In the genomic region with DNA sequence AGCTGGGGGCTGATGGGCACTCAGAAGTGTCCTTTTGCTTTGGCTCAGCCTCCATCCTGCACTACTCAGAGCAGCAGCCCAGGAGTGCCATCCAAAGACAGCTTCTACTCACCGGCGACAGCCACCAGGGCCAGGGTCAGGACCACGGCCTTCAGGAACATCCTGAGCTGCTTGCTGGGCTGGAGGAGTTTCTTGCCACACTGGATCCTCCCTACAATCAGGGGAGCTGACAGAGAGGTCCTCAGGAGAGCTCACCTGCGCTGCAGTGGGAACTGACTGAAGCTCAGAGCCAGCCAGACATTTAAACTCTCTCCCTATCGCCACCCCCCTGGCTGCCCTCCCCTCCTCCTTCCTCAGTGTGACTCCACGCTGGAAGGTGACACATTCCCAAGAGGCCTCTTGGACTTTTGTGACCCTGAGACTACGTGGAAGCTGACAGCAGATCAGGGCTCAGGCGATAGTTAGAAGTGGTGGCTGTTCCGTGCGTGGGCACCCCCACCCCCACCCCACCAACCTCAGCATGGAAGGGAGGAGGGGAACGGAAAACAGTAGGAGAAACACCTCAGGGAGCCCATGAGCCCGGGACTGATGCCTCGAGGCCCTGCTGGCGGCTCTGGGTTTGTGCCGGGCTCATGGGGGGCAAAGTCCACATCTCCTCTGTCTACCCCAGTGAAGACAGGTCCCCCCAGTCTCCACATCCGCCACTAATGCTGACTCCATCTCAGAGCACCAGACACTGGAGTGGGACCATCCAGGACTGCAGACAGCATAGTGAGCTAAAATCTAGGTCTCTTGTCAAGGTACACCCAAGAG, we compare ENCODE assay signal across 27 cellular contexts. TPM values are rescaled to one million over a fixed set of nuclear protein-coding genes. Genes with fewer than 3 reads are reported as not detected.
DNase-seq lines count a peak whose midpoint lies in the region; ATAC-seq and TF ChIP-seq lines count a peak whose summit lies in the region.
"Had no signal": no experiment of that assay in that cellular context is flagged by ENCODE, and none has a peak within 500 bp of the region (broad histone marks: within the 10 kb centered on the region; RNA-seq: fewer than 3 reads in every experiment).

A gene (minus strand): TSS at position 274 of the 813 bp plus-strand sequence. CDS start 113 bp downstream, at position 161.

- TF ChIP-seq RAD21 in liver (IDR thresholded peaks at IDR 0.05) = no peak

- no peaks in the 10 kb centered on the region for H3K36me3 Mint-ChIP-seq in effector memory CD8-positive, alpha-beta T cell (ENCODE audit: insufficient read depth)
- no peaks in the 10 kb centered on the region for H3K36me3 Mint-ChIP-seq in T-helper 2 cell treated with Interferon-gamma antibody and Interleukin-4, amounts not matched to agents 5 μg/mL and 100 μg/mL, for 36 hours (ENCODE audit: low read depth)

- 70% methylated on average over 16 of the region's 16 CpGs for WGBS in heart right ventricle, 2 donors
- 79% methylated on average over 16 of the region's 16 CpGs for WGBS in liver
- WGBS in aorta, 2 donors = 82 to 84% methylated on average over 16 of the region's 16 CpGs

- no peaks in the 10 kb centered on the region for H3K27me3 ChIP-seq in cardiac muscle cell
- no peaks in the 10 kb centered on the region for H3K27me3 ChIP-seq in heart right ventricle
- no peaks in the 10 kb centered on the region for H3K27me3 ChIP-seq in liver (ENCODE audit: control insufficient read depth in 4 of 4, insufficient read depth in 4 of 4, low read length in 3 of 4)
- H3K27me3 ChIP-seq in skeletal muscle tissue (ENCODE audit: control insufficient read depth in 3 of 3, insufficient read depth in 3 of 3, low read length in 3 of 3) = no peaks in the 10 kb centered on the region
- no peaks in the 10 kb centered on the region for H3K27me3 ChIP-seq in aorta (ENCODE audit: control insufficient read depth in 1 of 2, insufficient read depth in 2 of 2, low read length in 1 of 2)
- H3K27me3 ChIP-seq: BLaER1 had no signal

- H3K27me3 Mint-ChIP-seq in effector memory CD8-positive, alpha-beta T cell = no peaks in the 10 kb centered on the region
- H3K27me3 Mint-ChIP-seq in T-helper 2 cell treated with Interferon-gamma antibody and Interleukin-4, amounts not matched to agents 5 μg/mL and 100 μg/mL, for 36 hours (ENCODE audit: low read depth) = no peaks in the 10 kb centered on the region
- H3K27me3 Mint-ChIP-seq: CD4-positive, alpha-beta T cell had no signal

- no peaks in the 10 kb centered on the region for H3K36me3 ChIP-seq in cardiac muscle cell
- no peaks in the 10 kb centered on the region for H3K36me3 ChIP-seq in heart right ventricle
- H3K36me3 ChIP-seq in liver (ENCODE audit: control insufficient read depth in 4 of 4, insufficient read depth in 3 of 4, low read depth in 1 of 4, low read length in 3 of 4) = no peaks in the 10 kb centered on the region
- H3K36me3 ChIP-seq in skeletal muscle tissue (ENCODE audit: control insufficient read depth in 3 of 3, insufficient read depth in 3 of 3, low read length in 3 of 3) = no peaks in the 10 kb centered on the region
- no peaks in the 10 kb centered on the region for H3K36me3 ChIP-seq in aorta (ENCODE audit: control insufficient read depth in 1 of 2, insufficient read depth in 2 of 2, low read length in 1 of 2)
- H3K36me3 ChIP-seq: BLaER1, HAP-1 had no signal

- no peaks in the 10 kb centered on the region for H3K9me3 ChIP-seq in cardiac muscle cell (ENCODE audit: low read depth)
- no peaks in the 10 kb centered on the region for H3K9me3 ChIP-seq in heart right ventricle
- no peaks in the 10 kb centered on the region for H3K9me3 ChIP-seq in liver (ENCODE audit: control insufficient read depth in 4 of 4, low read length in 3 of 4)
- H3K9me3 ChIP-seq in skeletal muscle tissue (ENCODE audit: control insufficient read depth in 3 of 3, low read length in 3 of 3) = no peaks in the 10 kb centered on the region
- no peaks in the 10 kb centered on the region for H3K9me3 ChIP-seq in aorta (ENCODE audit: control insufficient read depth, low read length)
- H3K9me3 ChIP-seq: BLaER1, HAP-1 had no signal

- H3K27ac ChIP-seq in cardiac muscle cell (peak within 1 kb of the TSS; percentile 10), heart right ventricle (no peak within 1 kb of the TSS), liver (ENCODE audit: low read depth in 1 of 2, low read length in 2 of 2) (no peak within 1 kb of the TSS), skeletal muscle tissue (ENCODE audit: low read depth, low read length) (peak within 1 kb of the TSS; percentile 52), aorta (ENCODE audit: low read depth in 1 of 2, low read length in 2 of 2) (no peak within 1 kb of the TSS)
- H3K27ac ChIP-seq: 22Rv1, BLaER1, HL-60 had no signal

- H3K4me3 ChIP-seq in cardiac muscle cell (no peak within 1 kb of the TSS), heart right ventricle (no peak within 1 kb of the TSS), liver (ENCODE audit: low read depth in 1 of 3, low read length in 3 of 3) (no peak within 1 kb of the TSS), skeletal muscle tissue (ENCODE audit: low read length in 3 of 3) (no peak within 1 kb of the TSS), aorta (ENCODE audit: low read length in 2 of 2) (no peak within 1 kb of the TSS)
- H3K4me3 ChIP-seq: BLaER1, GM12878, HAP-1 had no signal

- H3K9ac ChIP-seq in liver (ENCODE audit: low read depth in 1 of 2, low read length in 2 of 2) (no peak within 1 kb of the TSS), skeletal muscle tissue (ENCODE audit: low read depth in 1 of 3, low read length in 3 of 3) (peak within 1 kb of the TSS in 2 of 3 donors; percentile 9 to 33)
- H3K9ac ChIP-seq: BLaER1 had no signal

- H3K27ac Mint-ChIP-seq in effector memory CD8-positive, alpha-beta T cell = no peak within 1 kb of the TSS
- H3K27ac Mint-ChIP-seq in T-helper 2 cell treated with Interferon-gamma antibody and Interleukin-4, amounts not matched to agents 5 μg/mL and 100 μg/mL, for 36 hours = no peak within 1 kb of the TSS
- H3K27ac Mint-ChIP-seq: CD4-positive, alpha-beta T cell had no signal

- DNase-seq in cardiac muscle cell (ENCODE audit: low read depth in 1 of 2, low spot score in 1 of 2) (peak in 1 of 2 donors; percentile 45), heart right ventricle (no peak), NCI-H2081 treated with DMSO at 0.1 percent for 48 hours (lab: John Stamatoyannopoulos, UW) (no peak), aorta (no peak)
- no peak for DNase-seq in effector memory CD8-positive, alpha-beta T cell
- DNase-seq in T-helper 2 cell treated with Interferon-gamma antibody and Interleukin-4, amounts not matched to agents 5 μg/mL and 100 μg/mL, for 36 hours (ENCODE audit: low spot score) = no peak
- DNase-seq: ACHN; CD4-positive, alpha-beta T cell; COR-L47; DMS 273 treated with DMSO at 0.1 percent for 48 hours; DND-41; KG1; NCI-H1092; NCI-H1436 treated with DMSO at 0.1 percent for 48 hours; NCI-H1930; NCI-H226; NCI-H524; NCI-H774 had no signal

- ATAC-seq in heart right ventricle = no peak
- no peak for ATAC-seq in effector memory CD8-positive, alpha-beta T cell (replicated peaks)
- no peak for ATAC-seq in aorta (ENCODE audit: low FRiP score)
- ATAC-seq: GM12878, Panc1 had no signal

- no peak within 1 kb of the TSS for H3K4me3 Mint-ChIP-seq in effector memory CD8-positive, alpha-beta T cell
- no peak within 1 kb of the TSS for H3K4me3 Mint-ChIP-seq in T-helper 2 cell treated with Interferon-gamma antibody and Interleukin-4, amounts not matched to agents 5 μg/mL and 100 μg/mL, for 36 hours
- H3K4me3 Mint-ChIP-seq: CD4-positive, alpha-beta T cell had no signal

- H3K9me3 Mint-ChIP-seq in effector memory CD8-positive, alpha-beta T cell = no peaks in the 10 kb centered on the region
- no peaks in the 10 kb centered on the region for H3K9me3 Mint-ChIP-seq in T-helper 2 cell treated with Interferon-gamma antibody and Interleukin-4, amounts not matched to agents 5 μg/mL and 100 μg/mL, for 36 hours
- H3K9me3 Mint-ChIP-seq: CD4-positive, alpha-beta T cell had no signal

- H3K4me1 Mint-ChIP-seq in effector memory CD8-positive, alpha-beta T cell (ENCODE audit: low read depth in 2 of 2) = no peaks in the 10 kb centered on the region
- no peaks in the 10 kb centered on the region for H3K4me1 Mint-ChIP-seq in T-helper 2 cell treated with Interferon-gamma antibody and Interleukin-4, amounts not matched to agents 5 μg/mL and 100 μg/mL, for 36 hours (ENCODE audit: low read depth)

- intact Hi-C loops in heart right ventricle (cut with DNase I) (no loop called here), aorta (cut with DNase I) (no loop called here)

- peaks cover 22% of the 10 kb centered on the region for H3K4me1 ChIP-seq in cardiac muscle cell (ENCODE audit: low read depth)
- no peaks in the 10 kb centered on the region for H3K4me1 ChIP-seq in heart right ventricle
- peaks cover 20 to 35% (median 28%) of the 10 kb centered on the region in 4 donors for H3K4me1 ChIP-seq in liver (ENCODE audit: control insufficient read depth in 4 of 4, insufficient read depth in 4 of 4, low read length in 3 of 4)
- peaks cover 4 to 24% (median 9%) of the 10 kb centered on the region in 3 donors for H3K4me1 ChIP-seq in skeletal muscle tissue (ENCODE audit: control insufficient read depth in 3 of 3, insufficient read depth in 3 of 3, low read length in 3 of 3)
- no peaks in the 10 kb centered on the region for H3K4me1 ChIP-seq in aorta (ENCODE audit: control insufficient read depth in 1 of 2, insufficient read depth in 2 of 2, low read length in 2 of 2)
- H3K4me1 ChIP-seq: BLaER1, HAP-1 had no signal

- TF ChIP-seq CTCF in cardiac muscle cell (IDR thresholded peaks at IDR 0.05; ENCODE audit: low read depth, low read length) (no peak), heart right ventricle (IDR thresholded peaks at IDR 0.05) (no peak), liver (IDR thresholded peaks at IDR 0.05; ENCODE audit: low read depth, low read length, missing input control) (no peak)

TF ChIP-seq in liver, 16 proteins besides CTCF, POLR2A, EP300 and RAD21:
- TF ChIP-seq TAF1 (conservative IDR thresholded peaks at IDR 0.05) (no peak), HNF4A (conservative IDR thresholded peaks at IDR 0.05) (peak; percentile 11 to 53)

RNA-seq across cellular contexts. Expression of the gene that starts here (rescaled TPM):
- total RNA-seq in cardiac muscle cell = 0.86 and 2.1 TPM in 2 replicates
- polyA plus RNA-seq in cardiac muscle cell = 0.57 and 2.1 TPM in 2 replicates
- under 1 TPM in 2 of 10 donors, not detected in 8; 0.26 to 0.28 TPM for total RNA-seq in heart right ventricle
- polyA plus RNA-seq in heart right ventricle = under 1 TPM in 1 of 2 donors, not detected in 1; 0.75 TPM
- total RNA-seq in liver = 100 to 1,000 TPM in 1 of 2 donors, under 1 TPM in 1; 0.89 to 171 TPM
- 100 to 1,000 TPM in 1 of 2 donors, 10 to 100 TPM in 1; 90.5 to 382 TPM for polyA plus RNA-seq in liver
- 0.52 TPM for total RNA-seq in skeletal muscle tissue
- total RNA-seq in aorta = not detected
- 100 to 1,000 TPM in 1 of 2 donors, under 1 TPM in 1; 0.64 to 457 TPM for polyA plus RNA-seq in aorta
- total RNA-seq: CD4-positive, alpha-beta T cell; GM12878; HT-29 had no signal
- polyA plus RNA-seq: GM12878 had no signal

Comparison
In these comparisons a context has a peak if more than half of its experiments do, and no peak if none do; other contexts are left out.
1. H3K27ac ChIP-seq: peak in cardiac muscle cell (single experiment) and skeletal muscle tissue (single experiment); none in heart right ventricle (0 of 10), liver (0 of 2) and aorta (0 of 2).
2. H3K9ac ChIP-seq: peak in skeletal muscle tissue (2 of 3); none in liver (0 of 2).